ENCODE assay signal across 1 cellular context in genomic region chr7:26858229-26858568, GRCh38.
TF ChIP-seq lines count a peak whose summit lies in the region.

No MANE protein-coding gene starts in this region.

TF ChIP-seq in GM23338, 12 proteins besides CTCF, POLR2A, EP300 and RAD21 (continued from another document):
- TF ChIP-seq ZNF462 (CRISPR knock-in tag; IDR thresholded peaks at IDR 0.05) (no peak), NANOG (IDR thresholded peaks at IDR 0.05; ENCODE audit: borderline replicate concordance) (no peak), JUNB (IDR thresholded peaks at IDR 0.05; ENCODE audit: unreplicated experiment) (no peak), STAT1 (IDR thresholded peaks at IDR 0.05; ENCODE audit: unreplicated experiment) (no peak), POLR2AphosphoS5 (IDR thresholded peaks at IDR 0.05; ENCODE audit: low read depth) (no peak), ZNF114 (CRISPR knock-in tag; IDR thresholded peaks at IDR 0.05) (no peak), REST (IDR thresholded peaks at IDR 0.05; ENCODE audit: unreplicated experiment) (no peak), EZH2 (IDR thresholded peaks at IDR 0.05; ENCODE audit: low read depth, unreplicated experiment) (no peak)
TF ChIP-seq in GM23338: peak in this region for 0.
